ENCODE assay signal across 1 cellular context in genomic region chr6:135411339-135411738, GRCh38.
A peak's percentile ranks its signal among the peaks of the same experiment; 100 is the strongest.
TF ChIP-seq lines count a peak whose summit lies in the region.

No MANE protein-coding gene starts in this region.

TF ChIP-seq in GM12878, 131 proteins besides CTCF, POLR2A, EP300 and RAD21:
- TF ChIP-seq MLLT1 (IDR thresholded peaks at IDR 0.05) (no peak), SMC3 (IDR thresholded peaks at IDR 0.05; ENCODE audit: borderline replicate concordance, low read length) (peak; percentile 33; the same call in 1 of the 2 replicates)
